8 cellular contexts compared by ENCODE assay signal in the genomic region with DNA sequence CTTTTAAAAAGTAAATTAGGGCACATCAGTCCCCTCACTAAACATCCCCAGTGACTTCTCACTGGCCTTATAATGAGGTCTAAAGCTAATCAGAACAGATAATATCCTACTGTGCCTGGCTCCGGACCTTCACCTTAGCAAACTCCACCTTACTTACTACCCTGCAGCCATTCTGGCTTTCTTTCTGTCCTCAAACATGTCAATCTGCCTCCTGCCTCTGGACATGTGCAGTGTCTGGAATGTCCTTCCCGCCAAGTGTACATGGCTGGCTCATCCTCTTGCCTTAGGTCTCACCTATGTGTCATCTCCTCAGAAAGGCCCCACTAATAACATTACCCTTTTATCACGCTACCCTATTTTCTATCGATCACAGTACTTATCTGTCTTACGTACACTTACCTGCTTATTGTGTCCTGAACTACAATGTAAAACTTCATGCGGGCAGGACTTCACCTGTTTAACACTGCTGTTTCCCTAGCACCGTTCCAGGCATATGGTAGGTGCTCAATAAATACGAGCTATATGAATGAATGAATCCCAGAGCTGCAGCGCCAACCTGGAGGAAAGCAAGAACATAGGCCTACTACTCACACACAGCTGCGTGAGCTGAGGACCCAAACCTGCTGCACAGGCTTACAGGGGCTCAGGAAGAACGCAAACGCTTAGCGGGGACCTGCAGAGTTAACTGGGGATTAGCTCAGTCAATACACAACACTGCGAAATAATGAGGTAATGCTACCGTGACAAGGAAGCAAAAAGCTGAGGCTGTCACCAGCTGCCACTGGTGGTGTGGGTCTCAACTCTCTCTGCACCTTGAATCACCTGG. TPM values are rescaled to one million over a fixed set of nuclear protein-coding genes. Genes with fewer than 3 reads are reported as not detected.
DNase-seq lines count a peak whose midpoint lies in the region; ATAC-seq and TF ChIP-seq lines count a peak whose summit lies in the region.

No MANE protein-coding gene starts in this region.

- peak overlapping the region; percentile 95 for H3K4me3 Mint-ChIP-seq in activated naive CD4-positive, alpha-beta T cell treated with anti-CD3 and anti-CD28 coated beads, Interleukin-2, amount 10 ng/mL, durations not matched to agents 7 days and 5 days
- H3K4me3 Mint-ChIP-seq in T-cell, result peak overlapping the region; percentile 96 to 98 (median 98)
- peak overlapping the region; percentile 97 for H3K4me3 Mint-ChIP-seq in stimulated activated effector memory CD8-positive, alpha-beta T cell treated with anti-CD3 and anti-CD28 coated beads, Interleukin-12 subunit alpha, Interleukin-12 subunit beta, amount 100 ng/mL, for 72 hours

- H3K36me3 Mint-ChIP-seq in activated naive CD4-positive, alpha-beta T cell treated with anti-CD3 and anti-CD28 coated beads, Interleukin-2, amount 10 ng/mL, durations not matched to agents 7 days and 5 days, result peaks cover 29% of the 10 kb centered on the region
- peaks cover 19% of the 10 kb centered on the region for H3K36me3 Mint-ChIP-seq in T-cell
- H3K36me3 Mint-ChIP-seq in stimulated activated effector memory CD8-positive, alpha-beta T cell treated with anti-CD3 and anti-CD28 coated beads, Interleukin-12 subunit alpha, Interleukin-12 subunit beta, amount 100 ng/mL, for 72 hours, result peaks cover 52% of the 10 kb centered on the region

- peak; percentile 37 for DNase-seq in activated naive CD4-positive, alpha-beta T cell treated with anti-CD3 and anti-CD28 coated beads, Interleukin-2, amount 10 ng/mL, durations not matched to agents 7 days and 5 days
- DNase-seq in activated naive CD4-positive, alpha-beta T cell treated with anti-CD3 and anti-CD28 coated beads, Interleukin-2, amount 50 U/mL, for 16 hours, result no peak
- DNase-seq in T-cell, result no peak
- no peak for DNase-seq in fibroblast of villous mesenchyme (ENCODE audit: low read depth)
- DNase-seq in stimulated activated effector memory CD8-positive, alpha-beta T cell treated with anti-CD3 and anti-CD28 coated beads, Interleukin-12 subunit alpha, Interleukin-12 subunit beta, amount 100 ng/mL, for 72 hours (ENCODE audit: low spot score in 2 of 2), result no peak
- no peak for DNase-seq in NCI-H2107 (lab: John Stamatoyannopoulos, UW)
- no peak for DNase-seq in SKM-1 treated with dmso at 0.1 percent for 144 hours (lab: John Stamatoyannopoulos, UW; ENCODE audit: unreplicated experiment)
- DNase-seq in NCI-H187 (lab: John Stamatoyannopoulos, UW), result no peak

- CTCF ChIA-PET in activated naive CD4-positive, alpha-beta T cell treated with anti-CD3 and anti-CD28 coated beads, Interleukin-2, amount 10 ng/mL, durations not matched to agents 7 days and 5 days (lab: Charles Lee), result interaction anchor here (0.8 to 2.3 kb wide), 17 partner anchors 10 to 317 kb away, joined by 3 to 28 read pairs (median 5); a partner anchor contains a TSS
- CTCF ChIA-PET in T-cell (lab: Charles Lee), result interaction anchor here (0.8 to 1.6 kb wide), 8 partner anchors 9 to 445 kb away, joined by 3 to 13 read pairs (median 4); a partner anchor contains a TSS

- POLR2A ChIA-PET in T-cell (lab: Charles Lee), result no interaction called here

- H3K27ac Mint-ChIP-seq in activated naive CD4-positive, alpha-beta T cell treated with anti-CD3 and anti-CD28 coated beads, Interleukin-2, amount 10 ng/mL, durations not matched to agents 7 days and 5 days, result peak overlapping the region; percentile 95
- H3K27ac Mint-ChIP-seq in T-cell, result peak overlapping the region; percentile 95 to 98
- H3K27ac Mint-ChIP-seq in stimulated activated effector memory CD8-positive, alpha-beta T cell treated with anti-CD3 and anti-CD28 coated beads, Interleukin-12 subunit alpha, Interleukin-12 subunit beta, amount 100 ng/mL, for 72 hours, result peak overlapping the region; percentile 99

- peaks cover 14% of the 10 kb centered on the region for H3K27me3 Mint-ChIP-seq in activated naive CD4-positive, alpha-beta T cell treated with anti-CD3 and anti-CD28 coated beads, Interleukin-2, amount 10 ng/mL, durations not matched to agents 7 days and 5 days
- H3K27me3 Mint-ChIP-seq in T-cell, result no peaks in the 10 kb centered on the region

- ATAC-seq in T-cell (replicated peaks in 1 of 4), result no peak
- no peak for ATAC-seq in stimulated activated effector memory CD8-positive, alpha-beta T cell treated with anti-CD3 and anti-CD28 coated beads, Interleukin-12 subunit alpha, Interleukin-12 subunit beta, amount 100 ng/mL, for 72 hours

- no peak for TF ChIP-seq CTCF in fibroblast of villous mesenchyme (IDR thresholded peaks at IDR 0.05; ENCODE audit: insufficient read depth, low read depth, low read length)

- H3K4me1 Mint-ChIP-seq in activated naive CD4-positive, alpha-beta T cell treated with anti-CD3 and anti-CD28 coated beads, Interleukin-2, amount 10 ng/mL, durations not matched to agents 7 days and 5 days, result peaks cover 49% of the 10 kb centered on the region
- peaks cover 25 to 35% (median 27%) of the 10 kb centered on the region in 3 donors for H3K4me1 Mint-ChIP-seq in T-cell
- H3K4me1 Mint-ChIP-seq in stimulated activated effector memory CD8-positive, alpha-beta T cell treated with anti-CD3 and anti-CD28 coated beads, Interleukin-12 subunit alpha, Interleukin-12 subunit beta, amount 100 ng/mL, for 72 hours, result peaks cover 35% of the 10 kb centered on the region

- peak overlapping the region; percentile 98 for H3K4me3 ChIP-seq in fibroblast of villous mesenchyme (ENCODE audit: low read depth, low read length)

- H3K9me3 Mint-ChIP-seq in activated naive CD4-positive, alpha-beta T cell treated with anti-CD3 and anti-CD28 coated beads, Interleukin-2, amount 10 ng/mL, durations not matched to agents 7 days and 5 days, result no peaks in the 10 kb centered on the region
- no peaks in the 10 kb centered on the region for H3K9me3 Mint-ChIP-seq in T-cell
- H3K9me3 Mint-ChIP-seq in stimulated activated effector memory CD8-positive, alpha-beta T cell treated with anti-CD3 and anti-CD28 coated beads, Interleukin-12 subunit alpha, Interleukin-12 subunit beta, amount 100 ng/mL, for 72 hours, result no peaks in the 10 kb centered on the region

RNA-seq across cellular contexts. Expression of a gene that starts 1.0 kb away (rescaled TPM):
- total RNA-seq in T-cell, result 10 to 100 TPM; 17.2 to 36.2 (median 32.7) TPM
- 23.8 and 24.6 TPM in 2 replicates for total RNA-seq in fibroblast of villous mesenchyme

RNA-seq across cellular contexts. Expression of a gene that starts 36.2 kb away (rescaled TPM):
- not detected for total RNA-seq in T-cell
- 2.6 and 6.0 TPM in 2 replicates for total RNA-seq in fibroblast of villous mesenchyme
